Comparison of ENCODE assay signal across 7 cellular contexts in the genomic region with DNA sequence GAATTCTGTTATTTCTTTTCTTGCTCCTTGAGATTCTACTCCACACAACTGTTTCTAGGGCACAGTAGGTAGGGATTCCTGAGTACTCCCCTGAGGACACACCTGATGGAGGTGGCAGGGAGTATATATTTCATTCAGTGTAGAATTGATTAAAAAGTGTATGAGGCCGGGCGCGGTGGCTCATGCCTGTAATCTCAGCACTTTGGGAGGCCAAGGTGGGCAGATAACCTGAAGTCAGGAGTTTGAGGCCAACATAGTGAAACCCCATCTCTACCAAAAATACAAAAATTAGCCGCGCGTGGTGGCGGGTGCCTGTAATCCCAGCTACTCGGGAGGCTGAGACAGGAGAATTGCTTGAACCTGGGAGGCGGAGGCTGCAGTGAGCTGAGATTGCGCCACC. TPM values are rescaled to one million over a fixed set of nuclear protein-coding genes. Genes with fewer than 3 reads are reported as not detected.
DNase-seq lines count a peak whose midpoint lies in the region; ATAC-seq and TF ChIP-seq lines count a peak whose summit lies in the region.
"Not testable (repeated sequence)": the region's sequence is repeated elsewhere in the genome, so short reads cannot be mapped to it uniquely, and the experiment has no call there.

No MANE protein-coding gene starts in this region.

- peaks cover 11% of the 10 kb centered on the region for H3K4me1 ChIP-seq in CD8-positive, alpha-beta T cell (ENCODE audit: insufficient read depth, low read length)
- H3K4me1 ChIP-seq in spleen: peaks cover 25 to 89% (median 40%) of the 10 kb centered on the region in 6 donors

- DNase-seq in CD8-positive, alpha-beta T cell; T-helper 2 cell treated with Interferon-gamma antibody and Interleukin-4, amounts not matched to agents 5 μg/mL and 100 μg/mL, for 36 hours (ENCODE audit: low spot score); effector memory CD8-positive, alpha-beta T cell; mesothelial cell of epicardium (ENCODE audit: low spot score in 2 of 2, unreplicated experiment in 2 of 2); neural crest cell (ENCODE audit: low read depth, low spot score): not testable (repeated sequence)
- DNase-seq in spleen: peak; percentile 25

- H3K27ac Mint-ChIP-seq in CD8-positive, alpha-beta T cell: peak overlapping the region; percentile 63
- H3K27ac Mint-ChIP-seq in T-helper 2 cell treated with Interferon-gamma antibody and Interleukin-4, amounts not matched to agents 5 μg/mL and 100 μg/mL, for 36 hours: peak overlapping the region; percentile 7
- H3K27ac Mint-ChIP-seq in activated naive CD4-positive, alpha-beta T cell treated with anti-CD3 and anti-CD28 coated beads, Interleukin-2, amount 50 U/mL, for 24 hours: peak overlapping the region; percentile 89
- H3K27ac Mint-ChIP-seq in effector memory CD8-positive, alpha-beta T cell: peak overlapping the region; percentile 20 to 49
- peak overlapping the region; percentile 19 for H3K27ac Mint-ChIP-seq in mesothelial cell of epicardium
- H3K27ac Mint-ChIP-seq in neural crest cell (ENCODE audit: unreplicated experiment): not testable (repeated sequence)

- intact Hi-C loops in CD8-positive, alpha-beta T cell (cut with DNase I, micrococcal nuclease): loop anchor here in 1 of 2 experiments (10.0 kb wide), 1 partner anchor 222 kb away; no protein-coding TSS in a partner anchor
- intact Hi-C loops in spleen (cut with DNase I; ENCODE audit: low total_unique reads): loop anchor here (10.0 kb wide), 1 partner anchor 422 kb away; no protein-coding TSS in a partner anchor

- TF ChIP-seq POLR2A in spleen (IDR thresholded peaks at IDR 0.05): not testable (repeated sequence)

- 94 to 98% (median 95%) methylated on average over 10 of the region's 10 CpGs for WGBS in spleen, 5 donors

- H3K36me3 ChIP-seq in CD8-positive, alpha-beta T cell (ENCODE audit: insufficient read depth, low read length): not testable (repeated sequence)
- H3K36me3 ChIP-seq in spleen: peaks cover 0 to 37% (median 6%) of the 10 kb centered on the region in 6 donors

- H3K4me3 Mint-ChIP-seq in CD8-positive, alpha-beta T cell; T-helper 2 cell treated with Interferon-gamma antibody and Interleukin-4, amounts not matched to agents 5 μg/mL and 100 μg/mL, for 36 hours; activated naive CD4-positive, alpha-beta T cell treated with anti-CD3 and anti-CD28 coated beads, Interleukin-2, amount 50 U/mL, for 24 hours; effector memory CD8-positive, alpha-beta T cell; mesothelial cell of epicardium: not testable (repeated sequence)
- peak overlapping the region; percentile 23 for H3K4me3 Mint-ChIP-seq in neural crest cell

- TF ChIP-seq CTCF in CD8-positive, alpha-beta T cell (IDR thresholded peaks at IDR 0.05); mesothelial cell of epicardium (IDR thresholded peaks at IDR 0.05; ENCODE audit: unreplicated experiment); neural crest cell (conservative IDR thresholded peaks at IDR 0.05); spleen (IDR thresholded peaks at IDR 0.05 in 8 of 11, conservative IDR thresholded peaks at IDR 0.05 in 3 of 11): not testable (repeated sequence)

- peaks cover 25% of the 10 kb centered on the region for H3K36me3 Mint-ChIP-seq in CD8-positive, alpha-beta T cell
- peaks cover 25% of the 10 kb centered on the region for H3K36me3 Mint-ChIP-seq in T-helper 2 cell treated with Interferon-gamma antibody and Interleukin-4, amounts not matched to agents 5 μg/mL and 100 μg/mL, for 36 hours (ENCODE audit: low read depth)
- H3K36me3 Mint-ChIP-seq in activated naive CD4-positive, alpha-beta T cell treated with anti-CD3 and anti-CD28 coated beads, Interleukin-2, amount 50 U/mL, for 24 hours; mesothelial cell of epicardium; neural crest cell (ENCODE audit: low read depth): not testable (repeated sequence)
- H3K36me3 Mint-ChIP-seq in effector memory CD8-positive, alpha-beta T cell (ENCODE audit: insufficient read depth): peaks cover 31% of the 10 kb centered on the region

- CTCF ChIA-PET in CD8-positive, alpha-beta T cell (lab: Charles Lee): not testable (repeated sequence)

- H3K9me3 Mint-ChIP-seq in CD8-positive, alpha-beta T cell; T-helper 2 cell treated with Interferon-gamma antibody and Interleukin-4, amounts not matched to agents 5 μg/mL and 100 μg/mL, for 36 hours; activated naive CD4-positive, alpha-beta T cell treated with anti-CD3 and anti-CD28 coated beads, Interleukin-2, amount 50 U/mL, for 24 hours; effector memory CD8-positive, alpha-beta T cell; mesothelial cell of epicardium; neural crest cell: not testable (repeated sequence)

- H3K27ac ChIP-seq in CD8-positive, alpha-beta T cell (ENCODE audit: low read depth, low read length); spleen: not testable (repeated sequence)

- ATAC-seq in CD8-positive, alpha-beta T cell; effector memory CD8-positive, alpha-beta T cell (replicated peaks): not testable (repeated sequence)

- POLR2A ChIA-PET in CD8-positive, alpha-beta T cell (lab: Charles Lee): not testable (repeated sequence)

- not testable (repeated sequence) for H3K27me3 Mint-ChIP-seq in CD8-positive, alpha-beta T cell (ENCODE audit: low read depth); T-helper 2 cell treated with Interferon-gamma antibody and Interleukin-4, amounts not matched to agents 5 μg/mL and 100 μg/mL, for 36 hours (ENCODE audit: low read depth); activated naive CD4-positive, alpha-beta T cell treated with anti-CD3 and anti-CD28 coated beads, Interleukin-2, amount 50 U/mL, for 24 hours; effector memory CD8-positive, alpha-beta T cell; mesothelial cell of epicardium (ENCODE audit: low read depth); neural crest cell (ENCODE audit: low read depth)

- H3K9me3 ChIP-seq in CD8-positive, alpha-beta T cell (ENCODE audit: low read length); spleen: not testable (repeated sequence)

- peaks cover 53% of the 10 kb centered on the region for H3K4me1 Mint-ChIP-seq in CD8-positive, alpha-beta T cell (ENCODE audit: low read depth)
- H3K4me1 Mint-ChIP-seq in T-helper 2 cell treated with Interferon-gamma antibody and Interleukin-4, amounts not matched to agents 5 μg/mL and 100 μg/mL, for 36 hours (ENCODE audit: low read depth): peaks cover 22% of the 10 kb centered on the region
- peaks cover 36% of the 10 kb centered on the region for H3K4me1 Mint-ChIP-seq in activated naive CD4-positive, alpha-beta T cell treated with anti-CD3 and anti-CD28 coated beads, Interleukin-2, amount 50 U/mL, for 24 hours
- H3K4me1 Mint-ChIP-seq in effector memory CD8-positive, alpha-beta T cell (ENCODE audit: low read depth in 2 of 2): peaks cover 31 to 34% of the 10 kb centered on the region in 2 donors
- H3K4me1 Mint-ChIP-seq in mesothelial cell of epicardium: peaks cover 28% of the 10 kb centered on the region
- H3K4me1 Mint-ChIP-seq in neural crest cell: peaks cover 36% of the 10 kb centered on the region

- H3K4me3 ChIP-seq in CD8-positive, alpha-beta T cell (ENCODE audit: low read depth, low read length); spleen: not testable (repeated sequence)

- not testable (repeated sequence) for H3K27me3 ChIP-seq in CD8-positive, alpha-beta T cell (ENCODE audit: insufficient read depth, low read length); spleen (replicated peaks in 1 of 7)

RNA-seq across cellular contexts. Expression of a gene that starts 5.6 kb away (rescaled TPM):
- 10 to 100 TPM; 26.2 to 28.8 TPM for total RNA-seq in CD8-positive, alpha-beta T cell
- total RNA-seq in mesothelial cell of epicardium: 91.9 to 96.7 TPM (median 95.2 TPM) in 3 replicates
- 139 and 156 TPM in 2 replicates for total RNA-seq in neural crest cell
- total RNA-seq in spleen: 100 to 1,000 TPM in 2 of 7 donors, 10 to 100 TPM in 5; 82.9 to 125 (median 89.2) TPM
- polyA plus RNA-seq in spleen: 10 to 100 TPM; 46.9 to 75.3 (median 58.9) TPM

RNA-seq across cellular contexts. Expression of a gene that starts 5.6 kb away (rescaled TPM):
- total RNA-seq in CD8-positive, alpha-beta T cell: 10 to 100 TPM; 45.8 to 48.7 TPM
- total RNA-seq in mesothelial cell of epicardium (45.0 to 49.4 TPM (median 48.0 TPM) in 3 replicates), neural crest cell (78.5 and 80.1 TPM in 2 replicates), spleen (10 to 100 TPM; 13.7 to 37.9 (median 25.0) TPM)
- polyA plus RNA-seq in spleen: 10 to 100 TPM; 12.6 to 16.3 (median 15.4) TPM

RNA-seq across cellular contexts. Expression of a gene that starts 21.3 kb away (rescaled TPM):
- total RNA-seq in CD8-positive, alpha-beta T cell: 1 to 10 TPM; 2.5 to 4.0 TPM
- 0.86 to 1.2 TPM (median 0.92 TPM) in 3 replicates for total RNA-seq in mesothelial cell of epicardium
- total RNA-seq in neural crest cell: 2.9 and 4.2 TPM in 2 replicates
- 1 to 10 TPM in 1 of 7 donors, under 1 TPM in 6; 0.51 to 2.0 (median 0.77) TPM for total RNA-seq in spleen
- polyA plus RNA-seq in spleen: under 1 TPM; 0.54 to 0.96 (median 0.68) TPM
